In genomic region chr1:11499825-11500331, GRCh38 we compare ENCODE assay signal across 16 cellular contexts. TPM values are rescaled to one million over a fixed set of nuclear protein-coding genes. Genes with fewer than 3 reads are reported as not detected.
A peak's percentile ranks its signal among the peaks of the same experiment; 100 is the strongest.
DNase-seq lines count a peak whose midpoint lies in the region; ATAC-seq and TF ChIP-seq lines count a peak whose summit lies in the region.
"Had no signal": no experiment of that assay in that cellular context is flagged by ENCODE, and none has a peak within 500 bp of the region (broad histone marks: within the 10 kb centered on the region; RNA-seq: fewer than 3 reads in every experiment).

No MANE protein-coding gene starts in this region.

- H3K36me3 ChIP-seq in HUES48 (ENCODE audit: control insufficient read depth, insufficient read depth, low read length): peaks cover 20% of the 10 kb centered on the region
- peaks cover 4% of the 10 kb centered on the region for H3K36me3 ChIP-seq in left ventricle myocardium inferior
- H3K36me3 ChIP-seq: HAP-1, ovary had no signal

- ATAC-seq in HG02981 (IDR thresholded peaks at IDR 0.05; ENCODE audit: unreplicated experiment) (no peak), Right ventricle myocardium superior (ENCODE audit: poor library complexity) (no peak)
- ATAC-seq: activated CD4-positive, alpha-beta T cell treated with anti-CD3 and anti-CD28 coated beads for 36 hours had no signal

- peak; percentile 91 for DNase-seq in NCI-H510A treated with DMSO at 0.1 percent for 48 hours (lab: John Stamatoyannopoulos, UW)
- DNase-seq in hippocampal formation (lab: John Stamatoyannopoulos, UW): peak; percentile 24 to 42
- DNase-seq in putamen (ENCODE audit: low spot score): peak; percentile 31
- DNase-seq in left ventricle myocardium inferior: no peak
- DNase-seq in Right ventricle myocardium superior: no peak
- DNase-seq: activated CD4-positive, alpha-beta T cell treated with anti-CD3 and anti-CD28 coated beads for 36 hours; activated CD8-positive, alpha-beta memory T cell treated with anti-CD3 and anti-CD28 coated beads, Interleukin-2, amount 50 U/mL, for 48 hours; activated naive CD4-positive, alpha-beta T cell treated with anti-CD3 and anti-CD28 coated beads, Interleukin-2, amount 10 ng/mL, durations not matched to agents 7 days and 5 days; effector CD8-positive, alpha-beta T cell; mesendoderm; NCI-H526; stimulated activated CD4-positive, alpha-beta T cell treated with anti-CD3 and anti-CD28 coated beads, Interleukin-12 subunit alpha, Interleukin-12 subunit beta, amount 100 ng/mL, for 4 hours had no signal

- H3K27ac ChIP-seq in HUES48 (ENCODE audit: low read depth, low read length): peak overlapping the region; percentile 61
- no peak overlapping the region for H3K27ac ChIP-seq in left ventricle myocardium inferior (replicated peaks)
- H3K27ac ChIP-seq: ovary had no signal

- H3K9me3 ChIP-seq in HUES48 (ENCODE audit: control insufficient read depth, insufficient read depth, low read length) (peaks cover 6% of the 10 kb centered on the region), left ventricle myocardium inferior (replicated peaks) (peaks cover 20% of the 10 kb centered on the region)
- H3K9me3 ChIP-seq: HAP-1, ovary had no signal

- H3K4me3 ChIP-seq in HUES48 (ENCODE audit: low read depth, low read length) (peak overlapping the region; percentile 22; the same call in 1 of the 2 replicates), left ventricle myocardium inferior (no peak overlapping the region)
- H3K4me3 ChIP-seq: HAP-1, ovary had no signal

- no peak overlapping the region for H3K9ac ChIP-seq in HUES48 (ENCODE audit: low read depth, low read length)

- H3K4me1 ChIP-seq in HUES48 (ENCODE audit: control insufficient read depth, insufficient read depth, low read length): peaks cover 25% of the 10 kb centered on the region
- H3K4me1 ChIP-seq in left ventricle myocardium inferior: no peaks in the 10 kb centered on the region
- H3K4me1 ChIP-seq: HAP-1 had no signal

- H3K27me3 ChIP-seq in HUES48 (ENCODE audit: control insufficient read depth, insufficient read depth, low read length): no peaks in the 10 kb centered on the region
- H3K27me3 ChIP-seq in left ventricle myocardium inferior (ENCODE audit: low read depth): peaks cover 63% of the 10 kb centered on the region
- H3K27me3 ChIP-seq: ovary had no signal

- no peak for TF ChIP-seq CTCF in left ventricle myocardium inferior (IDR thresholded peaks at IDR 0.05; ENCODE audit: borderline replicate concordance)

- intact Hi-C loops in left ventricle myocardium inferior (cut with micrococcal nuclease): no loop called here
- intact Hi-C loops in Right ventricle myocardium superior (cut with DNase I): no loop called here

RNA-seq across cellular contexts. Expression of gene DISP3, which starts 20.9 kb away (rescaled TPM):
- total RNA-seq in left ventricle myocardium inferior: not detected
- not detected for total RNA-seq in Right ventricle myocardium superior

Comparison
In these comparisons a context has a peak if more than half of its experiments do, and no peak if none do; other contexts are left out.
1. DNase-seq: peak in NCI-H510A treated with DMSO at 0.1 percent for 48 hours (single experiment), hippocampal formation (2 of 2) and putamen (single experiment); none in left ventricle myocardium inferior (single experiment) and Right ventricle myocardium superior (single experiment).